ENCODE assay signal across 8 cellular contexts in genomic region chr3:172710709-172711456, GRCh38. TPM values are rescaled to one million over a fixed set of nuclear protein-coding genes. Genes with fewer than 3 reads are reported as not detected.
DNase-seq lines count a peak whose midpoint lies in the region; ATAC-seq and TF ChIP-seq lines count a peak whose summit lies in the region.

TSS of gene NCEH1 (minus strand) at chr3:172711067. CDS start at chr3:172710984, 83 bp downstream.

- DNase-seq in Calu3: peak; percentile 97
- peak in 75 of 76 experiments; percentile 21 to 95 (median 87) for DNase-seq in HUDEP-2 (lab: John Stamatoyannopoulos, UW; ENCODE audit: unreplicated experiment in 76 of 76)
- peak; percentile 100 for DNase-seq in NOMO-1 treated with dmso at 0.1 percent for 144 hours (lab: John Stamatoyannopoulos, UW; ENCODE audit: unreplicated experiment)
- DNase-seq in activated CD8-positive, alpha-beta memory T cell treated with anti-CD3 and anti-CD28 coated beads, Interleukin-2, amount 50 U/mL, for 1 hour (ENCODE audit: extremely low read depth): peak; percentile 38
- peak; percentile 94 for DNase-seq in mesenteric fat pad (ENCODE audit: low spot score)
- DNase-seq in stimulated activated CD8-positive, alpha-beta memory T cell treated with anti-CD3 and anti-CD28 coated beads, Interleukin-15, amount 100 ng/mL, for 4 hours (ENCODE audit: low read depth in 2 of 2): peak; percentile 32 to 43

- peaks cover 44% of the 10 kb centered on the region for H3K4me1 Mint-ChIP-seq in Calu3 (ENCODE audit: low read depth, unreplicated experiment)

- no peaks in the 10 kb centered on the region for H3K9me3 Mint-ChIP-seq in Calu3 (ENCODE audit: low read depth, unreplicated experiment)

- H3K27ac Mint-ChIP-seq in Calu3 (ENCODE audit: unreplicated experiment): peak within 1 kb of the TSS; percentile 98

- BruUV-seq in Calu3 (replicated peaks; lab: Mats Ljungman, UMichigan): no TSS peak

- H3K27me3 Mint-ChIP-seq in Calu3 (ENCODE audit: unreplicated experiment): no peaks in the 10 kb centered on the region

- peak; percentile 97 for TF ChIP-seq CTCF in Calu3 (IDR thresholded peaks at IDR 0.05; ENCODE audit: unreplicated experiment)

- intact Hi-C loops in Calu3 (cut with micrococcal nuclease; ENCODE audit: unreplicated experiment): loop anchor here (1.0 to 2.0 kb wide), 3 partner anchors 20 to 39 kb away; partner anchors contain the start of gene ECT2

- H3K4me3 Mint-ChIP-seq in Calu3 (ENCODE audit: low read depth, unreplicated experiment): peak within 1 kb of the TSS; percentile 96

- in situ Hi-C loops in endometrial microvascular endothelial cells (cut with HindIII; ENCODE audit: inconsistent ontology term, low pct_unique_long_range_greater_than_20kb, low sequenced_read_pairs): no loop called here

- H3K36me3 Mint-ChIP-seq in Calu3 (ENCODE audit: insufficient read depth, unreplicated experiment): peaks cover 46% of the 10 kb centered on the region

- CTCF ChIA-PET in Calu3 (lab: Charles Lee): interaction anchor here (0.5 to 3.3 kb wide), 13 partner anchors 10 to 137 kb away, joined by 3 to 59 read pairs (median 4); partner anchors contain the start of gene ECT2

- peak; percentile 100 for ATAC-seq in GM21381 (IDR thresholded peaks at IDR 0.05; ENCODE audit: unreplicated experiment)

RNA-seq across cellular contexts. Expression of gene NCEH1, which starts in this region (rescaled TPM):
- total RNA-seq in Calu3 (2022): 159 and 163 TPM in 2 replicates
- total RNA-seq in endometrial microvascular endothelial cells (ENCODE audit: inconsistent ontology term): 45.5 TPM
- 17.8 TPM for total RNA-seq in mesenteric fat pad

Comparison
In these comparisons a context has a peak if more than half of its experiments do, and no peak if none do; other contexts are left out.
1. Peak in every context shown above with its lines: DNase-seq and ATAC-seq.
2. DNase-seq: peak in every context shown above with its lines; median percentile 100 in NOMO-1 treated with dmso at 0.1 percent for 144 hours; 97 in Calu3; 94 in mesenteric fat pad; 87 in HUDEP-2; 38 in activated CD8-positive, alpha-beta memory T cell treated with anti-CD3 and anti-CD28 coated beads, Interleukin-2, amount 50 U/mL, for 1 hour; 38 in stimulated activated CD8-positive, alpha-beta memory T cell treated with anti-CD3 and anti-CD28 coated beads, Interleukin-15, amount 100 ng/mL, for 4 hours.